ENCODE assay signal across 14 cellular contexts in genomic region chr22:42282252-42282942, GRCh38. TPM values are rescaled to one million over a fixed set of nuclear protein-coding genes. Genes with fewer than 3 reads are reported as not detected.
DNase-seq lines count a peak whose midpoint lies in the region; ATAC-seq, FAIRE-seq and TF ChIP-seq lines count a peak whose summit lies in the region.
"Had no signal": no experiment of that assay in that cellular context is flagged by ENCODE, and none has a peak within 500 bp of the region (broad histone marks: within the 10 kb centered on the region; RNA-seq: fewer than 3 reads in every experiment).

No MANE protein-coding gene starts in this region.

- H3K4me2 ChIP-seq in astrocyte (ENCODE audit: low read length): peak overlapping the region; percentile 84

- no peaks in the 10 kb centered on the region for H3K4me1 ChIP-seq in astrocyte (ENCODE audit: insufficient read depth, low read length)
- H3K4me1 ChIP-seq: pancreas had no signal

- H4K20me1 ChIP-seq in astrocyte (ENCODE audit: insufficient read depth, low read length): peaks cover 45% of the 10 kb centered on the region

- in situ Hi-C loops in GM13977 (cut with MboI; ENCODE audit: low pct_unique_long_range_greater_than_20kb, low sequenced_read_pairs, unreplicated experiment): no loop called here

- no peaks in the 10 kb centered on the region for H3K27me3 Mint-ChIP-seq in activated naive CD8-positive, alpha-beta T cell
- H3K27me3 Mint-ChIP-seq in activated naive CD8-positive, alpha-beta T cell treated with anti-CD3 and anti-CD28 coated beads, Interleukin-2, amount 50 U/mL, for 24 hours: peaks cover 10% of the 10 kb centered on the region
- peaks cover 79% of the 10 kb centered on the region for H3K27me3 Mint-ChIP-seq in astrocyte (ENCODE audit: low read depth, unreplicated experiment)
- H3K27me3 Mint-ChIP-seq in memory B cell: peaks cover 10% of the 10 kb centered on the region

- no peak for DNase-seq in activated naive CD8-positive, alpha-beta T cell treated with anti-CD3 and anti-CD28 coated beads, Interleukin-2, amount 50 U/mL, for 24 hours
- DNase-seq in astrocyte (ENCODE audit: low read depth) (no peak), memory B cell (ENCODE audit: low spot score in 2 of 2) (no peak), GM13977 (ENCODE audit: low spot score) (no peak), occipital lobe (lab: John Stamatoyannopoulos, UW) (no peak)
- DNase-seq: GDM1; NCI-H187; stimulated activated CD4-positive, alpha-beta T cell treated with anti-CD3 and anti-CD28 coated beads, Interleukin-4, amount 100 ng/mL, for 24 hours; testis had no signal

- no peak overlapping the region for H3K27ac Mint-ChIP-seq in activated naive CD8-positive, alpha-beta T cell
- H3K27ac Mint-ChIP-seq in activated naive CD8-positive, alpha-beta T cell treated with anti-CD3 and anti-CD28 coated beads, Interleukin-2, amount 50 U/mL, for 24 hours: no peak overlapping the region
- H3K27ac Mint-ChIP-seq in astrocyte (ENCODE audit: unreplicated experiment): no peak overlapping the region
- no peak overlapping the region for H3K27ac Mint-ChIP-seq in memory B cell
- H3K27ac Mint-ChIP-seq: IgD-negative memory B cell had no signal

- peak overlapping the region; percentile 65 for H3K4me3 Mint-ChIP-seq in activated naive CD8-positive, alpha-beta T cell
- H3K4me3 Mint-ChIP-seq in activated naive CD8-positive, alpha-beta T cell treated with anti-CD3 and anti-CD28 coated beads, Interleukin-2, amount 50 U/mL, for 24 hours: no peak overlapping the region
- peak overlapping the region; percentile 51 for H3K4me3 Mint-ChIP-seq in astrocyte (ENCODE audit: unreplicated experiment)
- H3K4me3 Mint-ChIP-seq in memory B cell: peak overlapping the region; percentile 39

- no peak overlapping the region for H3K9ac ChIP-seq in astrocyte (ENCODE audit: low read length)

- H3K4me1 Mint-ChIP-seq in activated naive CD8-positive, alpha-beta T cell (ENCODE audit: low read depth): peaks cover 25% of the 10 kb centered on the region
- peaks cover 25% of the 10 kb centered on the region for H3K4me1 Mint-ChIP-seq in activated naive CD8-positive, alpha-beta T cell treated with anti-CD3 and anti-CD28 coated beads, Interleukin-2, amount 50 U/mL, for 24 hours
- H3K4me1 Mint-ChIP-seq in astrocyte (ENCODE audit: low read depth, unreplicated experiment) (peaks cover 2% of the 10 kb centered on the region), memory B cell (peaks cover 26% of the 10 kb centered on the region)

- ATAC-seq in activated naive CD8-positive, alpha-beta T cell treated with anti-CD3 and anti-CD28 coated beads, Interleukin-2, amount 50 U/mL, for 24 hours: no peak
- no peak for ATAC-seq in memory B cell (ENCODE audit: low read depth)
- ATAC-seq in GM21737 (IDR thresholded peaks at IDR 0.05; ENCODE audit: unreplicated experiment): no peak

- H3K36me3 ChIP-seq in astrocyte (ENCODE audit: insufficient read depth, low read length): no peaks in the 10 kb centered on the region
- H3K36me3 ChIP-seq: pancreas had no signal

- no peak overlapping the region for H2AFZ ChIP-seq in astrocyte (ENCODE audit: low read depth, low read length)

- no peaks in the 10 kb centered on the region for H3K36me3 Mint-ChIP-seq in activated naive CD8-positive, alpha-beta T cell
- no peaks in the 10 kb centered on the region for H3K36me3 Mint-ChIP-seq in activated naive CD8-positive, alpha-beta T cell treated with anti-CD3 and anti-CD28 coated beads, Interleukin-2, amount 50 U/mL, for 24 hours (ENCODE audit: low read depth)
- peaks cover 2% of the 10 kb centered on the region for H3K36me3 Mint-ChIP-seq in astrocyte (ENCODE audit: low read depth, unreplicated experiment)
- peaks cover 2% of the 10 kb centered on the region for H3K36me3 Mint-ChIP-seq in memory B cell
- H3K36me3 Mint-ChIP-seq: IgD-negative memory B cell had no signal

- no peak overlapping the region for H3K4me3 ChIP-seq in astrocyte (ENCODE audit: insufficient read depth, low read depth, low read length)

- no peak overlapping the region for H3K27ac ChIP-seq in astrocyte (ENCODE audit: low read depth, low read length)
- H3K27ac ChIP-seq in temporal lobe (ENCODE audit: low read depth, low read length): peak overlapping the region; percentile 33
- H3K27ac ChIP-seq: pancreas, testis had no signal

- H3K79me2 ChIP-seq in astrocyte (ENCODE audit: insufficient read depth, low read length): no peaks in the 10 kb centered on the region

- no peaks in the 10 kb centered on the region for H3K9me3 Mint-ChIP-seq in activated naive CD8-positive, alpha-beta T cell (ENCODE audit: low read depth)
- no peaks in the 10 kb centered on the region for H3K9me3 Mint-ChIP-seq in activated naive CD8-positive, alpha-beta T cell treated with anti-CD3 and anti-CD28 coated beads, Interleukin-2, amount 50 U/mL, for 24 hours
- H3K9me3 Mint-ChIP-seq in astrocyte (ENCODE audit: unreplicated experiment): no peaks in the 10 kb centered on the region
- no peaks in the 10 kb centered on the region for H3K9me3 Mint-ChIP-seq in memory B cell
- H3K9me3 Mint-ChIP-seq: IgD-negative memory B cell had no signal

- peaks cover 37% of the 10 kb centered on the region for H3K27me3 ChIP-seq in astrocyte (ENCODE audit: insufficient read depth, low read length)
- H3K27me3 ChIP-seq: testis had no signal

- TF ChIP-seq CTCF in astrocyte (IDR thresholded peaks at IDR 0.05; ENCODE audit: insufficient read depth, low read depth, low read length) (no peak), GM13977 (IDR thresholded peaks at IDR 0.05; ENCODE audit: extremely low read depth, insufficient read depth, missing control alignments) (no peak)

- no peak for FAIRE-seq in astrocyte (lab: Jason Lieb, UNC)
- FAIRE-seq: pancreas had no signal

- no peaks in the 10 kb centered on the region for H3K9me3 ChIP-seq in astrocyte (ENCODE audit: insufficient read depth, low read depth, low read length)
- H3K9me3 ChIP-seq: pancreas, testis had no signal

RNA-seq across cellular contexts. Expression of gene TCF20, which starts 11.9 kb away (rescaled TPM):
- total RNA-seq in astrocyte (37.3 and 37.6 TPM in 2 replicates), temporal lobe (45.5 TPM), occipital lobe (60.7 TPM)
